10 cellular contexts compared by ENCODE assay signal in genomic region chr9:2809692-2810423, GRCh38. TPM values are rescaled to one million over a fixed set of nuclear protein-coding genes. Genes with fewer than 3 reads are reported as not detected.
DNase-seq lines count a peak whose midpoint lies in the region; ATAC-seq lines count a peak whose summit lies in the region.
"Had no signal": no experiment of that assay in that cellular context is flagged by ENCODE, and none has a peak within 500 bp of the region (broad histone marks: within the 10 kb centered on the region; RNA-seq: fewer than 3 reads in every experiment).

No MANE protein-coding gene starts in this region.

- H3K36me3 Mint-ChIP-seq in stimulated activated memory B cell treated with anti-CD40 and anti-IgM and Interleukin-4, amounts not matched to agents 10 μg/mL and 1 μg/mL and 100 μg/mL, for 72 hours = peaks cover 69% of the 10 kb centered on the region

- no peaks in the 10 kb centered on the region for H3K27me3 Mint-ChIP-seq in stimulated activated memory B cell treated with anti-CD40 and anti-IgM and Interleukin-4, amounts not matched to agents 10 μg/mL and 1 μg/mL and 100 μg/mL, for 72 hours
- H3K27me3 Mint-ChIP-seq: activated B cell treated with CpG ODN at 0.5 μM for 24 hours had no signal

- H3K9me3 Mint-ChIP-seq in stimulated activated memory B cell treated with anti-CD40 and anti-IgM and Interleukin-4, amounts not matched to agents 10 μg/mL and 1 μg/mL and 100 μg/mL, for 72 hours = no peaks in the 10 kb centered on the region
- H3K9me3 Mint-ChIP-seq: activated B cell treated with CpG ODN at 0.5 μM for 24 hours had no signal

- DNase-seq in GM04504 (ENCODE audit: low read depth) (peak; percentile 54), amniotic stem cell (lab: John Stamatoyannopoulos, UW) (peak; percentile 88), hepatic stellate cell (ENCODE audit: low spot score) (peak; percentile 49), pulmonary artery endothelial cell (ENCODE audit: low read depth, low spot score) (peak; percentile 19), NCI-H2227 treated with DMSO at 0.1 percent for 48 hours (lab: John Stamatoyannopoulos, UW) (no peak), NCI-H187 treated with DMSO at 0.1 percent for 48 hours (lab: John Stamatoyannopoulos, UW) (no peak)
- no peak for DNase-seq in stimulated activated CD4-positive, alpha-beta T cell treated with anti-CD3 and anti-CD28 coated beads, Interleukin-4, amount 100 ng/mL, for 1 hour
- DNase-seq: activated B cell treated with CpG ODN at 0.5 μM for 24 hours, NCI-H2081 had no signal

- ATAC-seq in stimulated activated memory B cell treated with anti-CD40 and anti-IgM and Interleukin-4, amounts not matched to agents 10 μg/mL and 1 μg/mL and 100 μg/mL, for 72 hours = no peak

- no peak overlapping the region for H3K4me3 Mint-ChIP-seq in stimulated activated memory B cell treated with anti-CD40 and anti-IgM and Interleukin-4, amounts not matched to agents 10 μg/mL and 1 μg/mL and 100 μg/mL, for 72 hours
- H3K4me3 Mint-ChIP-seq: activated B cell treated with CpG ODN at 0.5 μM for 24 hours had no signal

- H3K4me1 Mint-ChIP-seq in stimulated activated memory B cell treated with anti-CD40 and anti-IgM and Interleukin-4, amounts not matched to agents 10 μg/mL and 1 μg/mL and 100 μg/mL, for 72 hours = no peaks in the 10 kb centered on the region
- H3K4me1 Mint-ChIP-seq: activated B cell treated with CpG ODN at 0.5 μM for 24 hours had no signal

- no peak overlapping the region for H3K27ac Mint-ChIP-seq in stimulated activated memory B cell treated with anti-CD40 and anti-IgM and Interleukin-4, amounts not matched to agents 10 μg/mL and 1 μg/mL and 100 μg/mL, for 72 hours
- H3K27ac Mint-ChIP-seq: activated B cell treated with CpG ODN at 0.5 μM for 24 hours had no signal

RNA-seq across cellular contexts. Expression of gene PUM3, which starts 34.0 kb away (rescaled TPM):
- 42.1 and 56.4 TPM in 2 replicates for total RNA-seq in pulmonary artery endothelial cell

Comparison
In these comparisons a context has a peak if more than half of its experiments do, and no peak if none do; other contexts are left out.
1. DNase-seq: peak in GM04504 (single experiment), amniotic stem cell (single experiment), hepatic stellate cell (single experiment) and pulmonary artery endothelial cell (single experiment); none in stimulated activated CD4-positive, alpha-beta T cell treated with anti-CD3 and anti-CD28 coated beads, Interleukin-4, amount 100 ng/mL, for 1 hour (single experiment), NCI-H2227 treated with DMSO at 0.1 percent for 48 hours (single experiment) and NCI-H187 treated with DMSO at 0.1 percent for 48 hours (single experiment).